1 cellular context compared by ENCODE assay signal in genomic region chr13:41897126-41897525, GRCh38.
TF ChIP-seq lines count a peak whose summit lies in the region.

No MANE protein-coding gene starts in this region.

TF ChIP-seq in HepG2, 621 proteins besides CTCF, POLR2A, EP300 and RAD21 (continued from another document):
- no peak for TF ChIP-seq DZIP1 (CRISPR knock-in tag; IDR thresholded peaks at IDR 0.05)
- no peak for TF ChIP-seq HES4 (CRISPR knock-in tag; IDR thresholded peaks at IDR 0.05; ENCODE audit: borderline replicate concordance)
- TF ChIP-seq SP2 (CRISPR knock-in tag; IDR thresholded peaks at IDR 0.05): no peak
- TF ChIP-seq RARG (CRISPR knock-in tag; IDR thresholded peaks at IDR 0.05; ENCODE audit: low read depth): no peak
- TF ChIP-seq ETS1 (CRISPR knock-in tag; IDR thresholded peaks at IDR 0.05): no peak
- TF ChIP-seq HNRNPLL (IDR thresholded peaks at IDR 0.05; ENCODE audit: low read depth, low read length, poor library complexity, severe bottlenecking): no peak
- TF ChIP-seq DBP (CRISPR knock-in tag; IDR thresholded peaks at IDR 0.05; ENCODE audit: not compliant biosample characterization): no peak
- no peak for TF ChIP-seq ZFY (CRISPR knock-in tag; IDR thresholded peaks at IDR 0.05)
- TF ChIP-seq ZNF562 (CRISPR knock-in tag; IDR thresholded peaks at IDR 0.05; ENCODE audit: borderline replicate concordance): no peak
TF ChIP-seq in HepG2: peak in this region for 0.
